1 cellular context compared by ENCODE assay signal in genomic region chr12:130557876-130558770, GRCh38.
TF ChIP-seq lines count a peak whose summit lies in the region.

No MANE protein-coding gene starts in this region.

TF ChIP-seq in GM23338, 12 proteins besides CTCF, POLR2A, EP300 and RAD21 (continued from another document):
- TF ChIP-seq ZNF462 (CRISPR knock-in tag; IDR thresholded peaks at IDR 0.05) (no peak), ZNF114 (CRISPR knock-in tag; IDR thresholded peaks at IDR 0.05) (no peak), ZNF331 (CRISPR knock-in tag; IDR thresholded peaks at IDR 0.05; ENCODE audit: low read depth) (no peak), EZH2phosphoT487 (IDR thresholded peaks at IDR 0.05; ENCODE audit: unreplicated experiment) (no peak)
